8 cellular contexts compared by ENCODE assay signal in genomic region chr11:57480409-57481137, GRCh38. TPM values are rescaled to one million over a fixed set of nuclear protein-coding genes. Genes with fewer than 3 reads are reported as not detected.
DNase-seq lines count a peak whose midpoint lies in the region; ATAC-seq, FAIRE-seq and TF ChIP-seq lines count a peak whose summit lies in the region.

No MANE protein-coding gene starts in this region.

- peaks cover 19% of the 10 kb centered on the region; the same call in 1 of the 2 replicates for H3K23me2 ChIP-seq in H1 (ENCODE audit: low read depth, low read length)

- H2BK5ac ChIP-seq in H1 (ENCODE audit: low read depth, low read length), result no peak overlapping the region

- no peak overlapping the region for H4K5ac ChIP-seq in H1 (ENCODE audit: insufficient read length, low read depth, low read length)

- no peak overlapping the region for H2AFZ ChIP-seq in H1 (ENCODE audit: low read length)

- no peak overlapping the region for H3K4ac ChIP-seq in H1 (replicated peaks; ENCODE audit: insufficient read length, low read depth, low read length)

- no peak overlapping the region for H3K23ac ChIP-seq in H1 (ENCODE audit: insufficient read length)

- H3K36me3 ChIP-seq in H1 (ENCODE audit: control insufficient read depth in 2 of 4, insufficient read depth in 4 of 4, low read length in 3 of 4) (peaks cover 0 to 8% (median 0%) of the 10 kb centered on the region in 4 experiments; a peak in 2 of 8 replicates), tibial artery (peaks cover 15 to 19% (median 16%) of the 10 kb centered on the region in 3 donors)

- FAIRE-seq in G401.6 (lab: Jason Lieb, UNC) (peak; percentile 76), H1 (lab: Jason Lieb, UNC) (peak; percentile 84)

- DNase-seq in NCI-H526 (lab: John Stamatoyannopoulos, UW) (peak; percentile 64 to 89), H1 (ENCODE audit: low read depth in 1 of 2, low spot score in 2 of 2) (peak in 1 of 2 experiments; percentile 97), natural killer cell (peak; percentile 48), tibial artery (peak; percentile 68 to 79)
- peak; percentile 80 for DNase-seq in activated CD4-positive, alpha-beta T cell treated with anti-CD3 and anti-CD28 coated beads, Interleukin-2, amount 10 ng/mL, durations not matched to agents 7 days and 5 days

- H4K20me1 ChIP-seq in H1 (replicated peaks in 1 of 2; ENCODE audit: control insufficient read depth in 1 of 2, insufficient read depth in 2 of 2, low read length in 2 of 2), result peaks cover 0 to 1% of the 10 kb centered on the region in 2 experiments

- no peaks in the 10 kb centered on the region for H3K9me3 ChIP-seq in H1 (ENCODE audit: insufficient read depth in 2 of 2, low read depth in 1 of 2, low read length in 1 of 2)
- H3K9me3 ChIP-seq in tibial artery, result no peaks in the 10 kb centered on the region

- peaks cover 42% of the 10 kb centered on the region for H3K27me3 Mint-ChIP-seq in activated CD4-positive, alpha-beta T cell treated with anti-CD3 and anti-CD28 coated beads, Interleukin-2, amount 10 ng/mL, durations not matched to agents 7 days and 5 days
- H3K27me3 Mint-ChIP-seq in natural killer cell (ENCODE audit: low read depth in 2 of 2), result peaks cover 7 to 24% of the 10 kb centered on the region in 2 donors

- TF ChIP-seq EP300 in H1 (IDR thresholded peaks at IDR 0.05; ENCODE audit: borderline replicate concordance in 1 of 2, low read depth in 2 of 2, low read length in 2 of 2), result no peak

- no peak overlapping the region for H3K9ac ChIP-seq in H1 (replicated peaks in 1 of 4; ENCODE audit: extremely low read depth in 1 of 4, low read depth in 3 of 4, low read length in 3 of 4)

- POLR2A ChIA-PET in activated CD4-positive, alpha-beta T cell treated with anti-CD3 and anti-CD28 coated beads, Interleukin-2, amount 10 ng/mL, durations not matched to agents 7 days and 5 days (lab: Charles Lee), result no interaction called here
- POLR2A ChIA-PET in H1 (lab: Charles Lee; ENCODE audit: partially characterized antibody), result interaction anchor here (0.6 to 11.2 kb wide), 6 partner anchors 13 to 134 kb away, joined by 3 to 141 read pairs (median 21); partner anchors contain the start of genes RTN4RL2 and SLC43A1

- TF ChIP-seq RAD21 in H1 (IDR thresholded peaks at IDR 0.05 in 1 of 2, conservative IDR thresholded peaks at IDR 0.05 in 1 of 2; ENCODE audit: low read depth in 2 of 2, low read length in 2 of 2), result peak; percentile 61 to 75

- no peak overlapping the region for H3K4me2 ChIP-seq in H1 (ENCODE audit: insufficient read depth in 1 of 2, low read depth in 2 of 2, low read length in 2 of 2)

- H3K4me1 ChIP-seq in H1 (replicated peaks in 1 of 4; ENCODE audit: control insufficient read depth in 3 of 4, insufficient read depth in 4 of 4, low read length in 3 of 4) (peaks cover 7 to 32% (median 9%) of the 10 kb centered on the region in 4 experiments), tibial artery (peaks cover 4 to 29% (median 24%) of the 10 kb centered on the region in 4 donors)

- no peak overlapping the region for H3K56ac ChIP-seq in H1 (replicated peaks; ENCODE audit: insufficient read length, low read depth, low read length)

- no peak overlapping the region for H2BK12ac ChIP-seq in H1 (ENCODE audit: low read depth, low read length)

- H3K9me3 Mint-ChIP-seq in activated CD4-positive, alpha-beta T cell treated with anti-CD3 and anti-CD28 coated beads, Interleukin-2, amount 10 ng/mL, durations not matched to agents 7 days and 5 days, result no peaks in the 10 kb centered on the region
- no peaks in the 10 kb centered on the region for H3K9me3 Mint-ChIP-seq in natural killer cell

- no peak overlapping the region for H3K14ac ChIP-seq in H1 (ENCODE audit: insufficient read length)

- no peak overlapping the region for H4K8ac ChIP-seq in H1 (ENCODE audit: extremely low read depth, insufficient read depth, low read length)

- H3K4me3 ChIP-seq in H1 (ENCODE audit: extremely low read depth in 1 of 4, insufficient read depth in 2 of 4, low read depth in 3 of 4, low read length in 4 of 4) (no peak overlapping the region), tibial artery (no peak overlapping the region)

- H3K79me2 ChIP-seq in H1 (ENCODE audit: control insufficient read depth in 1 of 2, insufficient read depth in 2 of 2, low read length in 2 of 2), result no peaks in the 10 kb centered on the region

- intact Hi-C loops in natural killer cell (cut with micrococcal nuclease), result loop anchor here (1.0 to 5.0 kb wide), 2 partner anchors 23 to 133 kb away; no protein-coding TSS in a partner anchor
- intact Hi-C loops in tibial artery (cut with DNase I; ENCODE audit: low total_unique reads), result no loop called here

- no peak overlapping the region for H3K27ac Mint-ChIP-seq in activated CD4-positive, alpha-beta T cell treated with anti-CD3 and anti-CD28 coated beads, Interleukin-2, amount 10 ng/mL, durations not matched to agents 7 days and 5 days
- no peak overlapping the region for H3K27ac Mint-ChIP-seq in natural killer cell

- no peaks in the 10 kb centered on the region for H3K79me1 ChIP-seq in H1 (ENCODE audit: low read depth, low read length)

- 39% methylated on average over 9 of the region's 9 CpGs; no CpG with 5 or more reads in 1 of the 2 experiments for WGBS in H1 (ENCODE audit: extremely low coverage in 1 of 2, insufficient coverage in 1 of 2, insufficient read length in 1 of 2, insufficient replicate concordance in 2 of 2, low coverage in 1 of 2, low lambda C conversion rate in 2 of 2, missing lambda C conversion rate in 1 of 2), 2 experiments

- H3K27ac ChIP-seq in H1 (ENCODE audit: low read depth, low read length) (no peak overlapping the region), tibial artery (no peak overlapping the region)

- H3K27me3 ChIP-seq in H1 (replicated peaks in 1 of 4; ENCODE audit: control insufficient read depth in 3 of 4, extremely low read depth in 1 of 4, insufficient read depth in 3 of 4, low read length in 3 of 4) (peaks cover 0 to 35% (median 26%) of the 10 kb centered on the region in 4 experiments; a peak in 6 of 7 replicates), tibial artery (peaks cover 0 to 46% of the 10 kb centered on the region in 2 donors)

- no peak overlapping the region for H2BK15ac ChIP-seq in H1 (ENCODE audit: low read length)

- no peak overlapping the region for H4K91ac ChIP-seq in H1 (replicated peaks; ENCODE audit: insufficient read length, low read length)

- H3K18ac ChIP-seq in H1 (ENCODE audit: extremely low read depth, low read length), result no peak overlapping the region

- peak; percentile 86 to 92 (median 90) for TF ChIP-seq CTCF in H1 (IDR thresholded peaks at IDR 0.05; ENCODE audit: control extremely low read depth in 1 of 3, insufficient read depth in 1 of 3, low read depth in 1 of 3, low read length in 3 of 3)
- peak; percentile 54 for TF ChIP-seq CTCF in natural killer cell (IDR thresholded peaks at IDR 0.05)
- TF ChIP-seq CTCF in tibial artery (IDR thresholded peaks at IDR 0.05), result peak; percentile 54 to 57

- peak; percentile 35 for ATAC-seq in HG02870 (IDR thresholded peaks at IDR 0.05; ENCODE audit: unreplicated experiment)
- ATAC-seq in natural killer cell, result peak; percentile 48 to 64 (median 57)
- ATAC-seq in GM18861 (IDR thresholded peaks at IDR 0.05; ENCODE audit: unreplicated experiment), result no peak

- no peak for TF ChIP-seq POLR2A in H1 (IDR thresholded peaks at IDR 0.05; ENCODE audit: control extremely low read depth in 1 of 2, low read depth in 2 of 2, low read length in 2 of 2)

- H3K36me3 Mint-ChIP-seq in activated CD4-positive, alpha-beta T cell treated with anti-CD3 and anti-CD28 coated beads, Interleukin-2, amount 10 ng/mL, durations not matched to agents 7 days and 5 days (ENCODE audit: low read depth), result peaks cover 3% of the 10 kb centered on the region
- H3K36me3 Mint-ChIP-seq in natural killer cell, result no peaks in the 10 kb centered on the region

- no peak overlapping the region for H2BK120ac ChIP-seq in H1 (replicated peaks; ENCODE audit: low read depth, low read length)

- H2BK20ac ChIP-seq in H1 (ENCODE audit: low read length), result no peak overlapping the region

- peaks cover 24% of the 10 kb centered on the region for H3K4me1 Mint-ChIP-seq in activated CD4-positive, alpha-beta T cell treated with anti-CD3 and anti-CD28 coated beads, Interleukin-2, amount 10 ng/mL, durations not matched to agents 7 days and 5 days
- H3K4me1 Mint-ChIP-seq in natural killer cell, result peaks cover 6 to 28% of the 10 kb centered on the region in 2 donors

- no peak overlapping the region for H2AK5ac ChIP-seq in H1 (ENCODE audit: low read depth, low read length)

- H3K4me3 Mint-ChIP-seq in activated CD4-positive, alpha-beta T cell treated with anti-CD3 and anti-CD28 coated beads, Interleukin-2, amount 10 ng/mL, durations not matched to agents 7 days and 5 days, result no peak overlapping the region
- H3K4me3 Mint-ChIP-seq in natural killer cell, result peak overlapping the region; percentile 74

- CTCF ChIA-PET in activated CD4-positive, alpha-beta T cell treated with anti-CD3 and anti-CD28 coated beads, Interleukin-2, amount 10 ng/mL, durations not matched to agents 7 days and 5 days (lab: Charles Lee), result interaction anchor here (0.7 to 1.2 kb wide), 4 partner anchors 23 to 63 kb away, joined by 3 to 4 read pairs (median 3); no protein-coding TSS in a partner anchor
- CTCF ChIA-PET in H1 (lab: Charles Lee; ENCODE audit: partially characterized antibody), result interaction anchor here (0.8 to 33.7 kb wide), 8 partner anchors 7 to 88 kb away, joined by 3 to 1146 read pairs (median 28); partner anchors contain the start of genes RTN4RL2, SLC43A1, SMTNL1 and TIMM10

RNA-seq across cellular contexts. Expression of gene RTN4RL2, which starts 20.2 kb away (rescaled TPM):
- total RNA-seq in activated CD4-positive, alpha-beta T cell treated with anti-CD3 and anti-CD28 coated beads, Interleukin-2, amount 10 ng/mL, durations not matched to agents 7 days and 5 days, result under 1 TPM in 1 of 2 experiments, not detected in 1; 0.35 TPM
- total RNA-seq in H1 (2021; fragmentation: NEBNext Ultra II Directional; extraction: Animal tissue kit (Norgen Biotek cat#: 25700)), result 23.7 and 24.4 TPM in 2 replicates
- 11.4 and 17.3 TPM in 2 replicates for polyA plus RNA-seq in H1 (2011; rRNA removed)
- 4.4 TPM for polyA plus RNA-seq in H1 (2011; cell fraction: cytosol; rRNA removed)
- 11.2 TPM for polyA plus RNA-seq in H1 (2011; cell fraction: nucleus; rRNA removed)
- polyA plus RNA-seq in H1 (2012, experiment 1 of 2), result 13.1 to 33.1 TPM (median 28.5 TPM) in 4 replicates
- 15.1 TPM for polyA plus RNA-seq in H1 (2012, experiment 2 of 2)
- polyA plus RNA-seq in H1 (2013, experiment 1 of 2), result 25.6 TPM
- 28.8 TPM for polyA plus RNA-seq in H1 (2013, experiment 2 of 2)
- polyA minus RNA-seq in H1 (2011; rRNA and poly(A)+ RNA removed), result 3.2 and 3.9 TPM in 2 replicates
- polyA minus RNA-seq in H1 (2011; cell fraction: cytosol; rRNA and poly(A)+ RNA removed), result 16.0 TPM
- 12.4 TPM for polyA minus RNA-seq in H1 (2011; cell fraction: nucleus; rRNA and poly(A)+ RNA removed)
- total RNA-seq in natural killer cell, result under 1 TPM; 0.38 to 0.61 (median 0.48) TPM

RNA-seq across cellular contexts. Expression of gene SLC43A1, which starts 34.9 kb away (rescaled TPM):
- total RNA-seq in activated CD4-positive, alpha-beta T cell treated with anti-CD3 and anti-CD28 coated beads, Interleukin-2, amount 10 ng/mL, durations not matched to agents 7 days and 5 days, result 10 to 100 TPM; 22.9 to 23.4 TPM
- 30.1 and 34.5 TPM in 2 replicates for total RNA-seq in H1 (2021; fragmentation: NEBNext Ultra II Directional; extraction: Animal tissue kit (Norgen Biotek cat#: 25700))
- polyA plus RNA-seq in H1 (2011; rRNA removed), result 58.0 and 79.5 TPM in 2 replicates
- polyA plus RNA-seq in H1 (2011; cell fraction: cytosol; rRNA removed), result 51.3 TPM
- polyA plus RNA-seq in H1 (2011; cell fraction: nucleus; rRNA removed), result 92.4 TPM
- 27.7 to 39.6 TPM (median 34.4 TPM) in 4 replicates for polyA plus RNA-seq in H1 (2012, experiment 1 of 2)
- polyA plus RNA-seq in H1 (2012, experiment 2 of 2), result 34.6 TPM
- polyA plus RNA-seq in H1 (2013, experiment 1 of 2), result 25.5 TPM
- polyA plus RNA-seq in H1 (2013, experiment 2 of 2), result 27.2 TPM
- 54.4 and 66.2 TPM in 2 replicates for polyA minus RNA-seq in H1 (2011; rRNA and poly(A)+ RNA removed)
- 27.5 TPM for polyA minus RNA-seq in H1 (2011; cell fraction: cytosol; rRNA and poly(A)+ RNA removed)
- polyA minus RNA-seq in H1 (2011; cell fraction: nucleus; rRNA and poly(A)+ RNA removed), result 36.7 TPM
- total RNA-seq in natural killer cell, result 10 to 100 TPM; 11.3 to 20.6 (median 13.9) TPM

RNA-seq across cellular contexts. Expression of gene TIMM10, which starts 50.0 kb away (rescaled TPM):
- total RNA-seq in activated CD4-positive, alpha-beta T cell treated with anti-CD3 and anti-CD28 coated beads, Interleukin-2, amount 10 ng/mL, durations not matched to agents 7 days and 5 days, result 10 to 100 TPM; 87.3 to 97.7 TPM
- 109 and 117 TPM in 2 replicates for total RNA-seq in H1 (2021; fragmentation: NEBNext Ultra II Directional; extraction: Animal tissue kit (Norgen Biotek cat#: 25700))
- 208 and 227 TPM in 2 replicates for polyA plus RNA-seq in H1 (2011; rRNA removed)
- polyA plus RNA-seq in H1 (2011; cell fraction: cytosol; rRNA removed), result 230 TPM
- polyA plus RNA-seq in H1 (2011; cell fraction: nucleus; rRNA removed), result 119 TPM
- polyA plus RNA-seq in H1 (2012, experiment 1 of 2), result 158 to 185 TPM (median 175 TPM) in 4 replicates
- 187 TPM for polyA plus RNA-seq in H1 (2012, experiment 2 of 2)
- 152 TPM for polyA plus RNA-seq in H1 (2013, experiment 1 of 2)
- polyA plus RNA-seq in H1 (2013, experiment 2 of 2), result 158 TPM
- polyA minus RNA-seq in H1 (2011; rRNA and poly(A)+ RNA removed), result 71.3 and 73.7 TPM in 2 replicates
- 25.8 TPM for polyA minus RNA-seq in H1 (2011; cell fraction: cytosol; rRNA and poly(A)+ RNA removed)
- polyA minus RNA-seq in H1 (2011; cell fraction: nucleus; rRNA and poly(A)+ RNA removed), result 40.7 TPM
- 10 to 100 TPM; 15.0 to 18.8 (median 17.1) TPM for total RNA-seq in natural killer cell

RNA-seq across cellular contexts. Expression of gene SLC43A3, which starts 53.7 kb away (rescaled TPM):
- total RNA-seq in activated CD4-positive, alpha-beta T cell treated with anti-CD3 and anti-CD28 coated beads, Interleukin-2, amount 10 ng/mL, durations not matched to agents 7 days and 5 days, result 100 to 1,000 TPM in 1 of 2 experiments, 10 to 100 TPM in 1; 98.2 to 104 TPM
- total RNA-seq in H1 (2021; fragmentation: NEBNext Ultra II Directional; extraction: Animal tissue kit (Norgen Biotek cat#: 25700)), result 31.8 and 32.5 TPM in 2 replicates
- 61.1 and 67.8 TPM in 2 replicates for polyA plus RNA-seq in H1 (2011; rRNA removed)
- polyA plus RNA-seq in H1 (2011; cell fraction: cytosol; rRNA removed), result 38.7 TPM
- 34.0 TPM for polyA plus RNA-seq in H1 (2011; cell fraction: nucleus; rRNA removed)
- polyA plus RNA-seq in H1 (2012, experiment 1 of 2), result 26.9 to 34.2 TPM (median 30.5 TPM) in 4 replicates
- polyA plus RNA-seq in H1 (2012, experiment 2 of 2), result 26.5 TPM
- 40.8 TPM for polyA plus RNA-seq in H1 (2013, experiment 1 of 2)
- polyA plus RNA-seq in H1 (2013, experiment 2 of 2), result 41.0 TPM
- polyA minus RNA-seq in H1 (2011; rRNA and poly(A)+ RNA removed), result 56.9 and 59.9 TPM in 2 replicates
- polyA minus RNA-seq in H1 (2011; cell fraction: cytosol; rRNA and poly(A)+ RNA removed), result 17.5 TPM
- 26.8 TPM for polyA minus RNA-seq in H1 (2011; cell fraction: nucleus; rRNA and poly(A)+ RNA removed)
- 10 to 100 TPM; 17.0 to 22.2 (median 20.7) TPM for total RNA-seq in natural killer cell

RNA-seq across cellular contexts. Expression of gene SMTNL1, which starts 56.8 kb away (rescaled TPM):
- not detected for total RNA-seq in activated CD4-positive, alpha-beta T cell treated with anti-CD3 and anti-CD28 coated beads, Interleukin-2, amount 10 ng/mL, durations not matched to agents 7 days and 5 days
- not detected in 2 replicates for total RNA-seq in H1 (2021; fragmentation: NEBNext Ultra II Directional; extraction: Animal tissue kit (Norgen Biotek cat#: 25700))
- 0.13 and 0.18 TPM in 2 replicates for polyA plus RNA-seq in H1 (2011; rRNA removed)
- polyA plus RNA-seq in H1 (2011; cell fraction: cytosol; rRNA removed), result 0.22 TPM
- 0.23 TPM for polyA plus RNA-seq in H1 (2011; cell fraction: nucleus; rRNA removed)
- 0.31 to 0.55 TPM (median 0.44 TPM) in 4 replicates for polyA plus RNA-seq in H1 (2012, experiment 1 of 2)
- 0.26 TPM for polyA plus RNA-seq in H1 (2012, experiment 2 of 2)
- 0.24 TPM for polyA plus RNA-seq in H1 (2013, experiment 1 of 2)
- 0.11 TPM for polyA plus RNA-seq in H1 (2013, experiment 2 of 2)
- polyA minus RNA-seq in H1 (2011; rRNA and poly(A)+ RNA removed), result not detected in 2 replicates
- not detected for polyA minus RNA-seq in H1 (2011; cell fraction: cytosol; rRNA and poly(A)+ RNA removed)
- polyA minus RNA-seq in H1 (2011; cell fraction: nucleus; rRNA and poly(A)+ RNA removed), result not detected
- not detected for total RNA-seq in natural killer cell

Comparison
In these comparisons a context has a peak if more than half of its experiments do, and no peak if none do; other contexts are left out.
1. RNA of gene RTN4RL2, which starts 20.2 kb away (total RNA-seq): 23.7 to 24.4 TPM in H1; 0.38 to 0.61 TPM in natural killer cell and 0.35 TPM in activated CD4-positive, alpha-beta T cell treated with anti-CD3 and anti-CD28 coated beads, Interleukin-2, amount 10 ng/mL, durations not matched to agents 7 days and 5 days; every median in the first group is over 10 times any median in the second.
2. Peak in every context shown above with its lines, with median percentiles within 50 percentile points of each other: CTCF ChIP-seq.